In genomic region chr14:104731249-104731924, GRCh38 we compare ENCODE assay signal across 1 cellular context.
TF ChIP-seq lines count a peak whose summit lies in the region.

No MANE protein-coding gene starts in this region.

TF ChIP-seq in HepG2, 621 proteins besides CTCF, POLR2A, EP300 and RAD21 (continued from another document):
- no peak for TF ChIP-seq CERS6 (CRISPR knock-in tag; IDR thresholded peaks at IDR 0.05)
- no peak for TF ChIP-seq KMT2A (CRISPR knock-in tag; IDR thresholded peaks at IDR 0.05)
- TF ChIP-seq BRF2 (CRISPR knock-in tag; IDR thresholded peaks at IDR 0.05): no peak
- TF ChIP-seq HMGA1 (CRISPR knock-in tag; conservative IDR thresholded peaks at IDR 0.05): no peak
- TF ChIP-seq KAT2B (IDR thresholded peaks at IDR 0.05; ENCODE audit: borderline replicate concordance, low read depth, low read length): no peak
- TF ChIP-seq ZNF609 (CRISPR knock-in tag; IDR thresholded peaks at IDR 0.05; ENCODE audit: borderline replicate concordance): no peak
- TF ChIP-seq ZBTB14 (CRISPR knock-in tag; IDR thresholded peaks at IDR 0.05): no peak
- 0 out of 2 replicates have a peak, but pooled peaks have one; percentile 10 for TF ChIP-seq HNF4A (CRISPR knock-in tag; IDR thresholded peaks at IDR 0.05)
- no peak for TF ChIP-seq DBP (CRISPR knock-in tag; IDR thresholded peaks at IDR 0.05; ENCODE audit: not compliant biosample characterization)
- TF ChIP-seq ZNF451 (CRISPR knock-in tag; IDR thresholded peaks at IDR 0.05): no peak
- no peak for TF ChIP-seq KIAA2018 (CRISPR knock-in tag; IDR thresholded peaks at IDR 0.05; ENCODE audit: borderline replicate concordance)
- TF ChIP-seq ZNF362 (CRISPR knock-in tag; IDR thresholded peaks at IDR 0.05; ENCODE audit: borderline replicate concordance): no peak
- TF ChIP-seq ZNF7 (CRISPR knock-in tag; IDR thresholded peaks at IDR 0.05): no peak
